2 cellular contexts compared by ENCODE assay signal in the genomic region with DNA sequence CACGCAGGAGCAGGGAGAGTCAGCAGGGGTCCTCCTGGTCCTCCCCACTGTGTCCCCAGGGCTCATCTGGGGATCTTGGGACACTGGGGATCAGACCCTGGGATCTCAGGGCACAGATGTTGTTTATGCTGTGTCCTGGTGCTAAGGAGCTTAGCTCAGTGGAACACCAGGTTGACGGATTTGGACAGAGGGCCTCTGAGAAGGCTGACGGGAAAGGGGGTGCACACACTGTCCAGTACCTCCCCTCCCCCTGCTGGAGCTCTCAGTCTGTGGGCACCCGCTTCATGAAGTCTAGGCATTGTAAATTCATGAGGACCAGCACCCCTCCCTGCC.
TF ChIP-seq lines count a peak whose summit lies in the region.

No MANE protein-coding gene starts in this region.

TF ChIP-seq in SK-N-SH, 30 proteins besides CTCF, POLR2A, EP300 and RAD21 (continued from another document):
- no peak for TF ChIP-seq USF1 (IDR thresholded peaks at IDR 0.05; ENCODE audit: borderline replicate concordance, low read depth)
- TF ChIP-seq MXI1 (IDR thresholded peaks at IDR 0.05; ENCODE audit: low read depth, low read length): no peak
- TF ChIP-seq FOXM1 (IDR thresholded peaks at IDR 0.05; ENCODE audit: low read depth): no peak
- TF ChIP-seq ELF1 (IDR thresholded peaks at IDR 0.05): no peak
- no peak for TF ChIP-seq SMC3 (IDR thresholded peaks at IDR 0.05; ENCODE audit: low read depth, low read length)

TF ChIP-seq in SK-N-SH treated with all-trans-retinoic acid at 6 μM for 48 hours, 23 proteins besides CTCF, POLR2A, EP300 and RAD21 (continued from another document):
- TF ChIP-seq, protein P1, sequence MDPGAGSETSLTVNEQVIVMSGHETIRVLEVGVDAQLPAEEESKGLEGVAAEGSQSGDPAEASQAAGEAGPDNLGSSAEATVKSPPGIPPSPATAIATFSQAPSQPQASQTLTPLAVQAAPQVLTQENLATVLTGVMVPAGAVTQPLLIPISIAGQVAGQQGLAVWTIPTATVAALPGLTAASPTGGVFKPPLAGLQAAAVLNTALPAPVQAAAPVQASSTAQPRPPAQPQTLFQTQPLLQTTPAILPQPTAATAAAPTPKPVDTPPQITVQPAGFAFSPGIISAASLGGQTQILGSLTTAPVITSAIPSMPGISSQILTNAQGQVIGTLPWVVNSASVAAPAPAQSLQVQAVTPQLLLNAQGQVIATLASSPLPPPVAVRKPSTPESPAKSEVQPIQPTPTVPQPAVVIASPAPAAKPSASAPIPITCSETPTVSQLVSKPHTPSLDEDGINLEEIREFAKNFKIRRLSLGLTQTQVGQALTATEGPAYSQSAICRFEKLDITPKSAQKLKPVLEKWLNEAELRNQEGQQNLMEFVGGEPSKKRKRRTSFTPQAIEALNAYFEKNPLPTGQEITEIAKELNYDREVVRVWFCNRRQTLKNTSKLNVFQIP (CRISPR knock-in tag; IDR thresholded peaks at IDR 0.05; ENCODE audit: borderline replicate concordance, low read depth): no peak
- TF ChIP-seq ZC3H10 (CRISPR knock-in tag; IDR thresholded peaks at IDR 0.05): no peak
- TF ChIP-seq, protein P2, sequence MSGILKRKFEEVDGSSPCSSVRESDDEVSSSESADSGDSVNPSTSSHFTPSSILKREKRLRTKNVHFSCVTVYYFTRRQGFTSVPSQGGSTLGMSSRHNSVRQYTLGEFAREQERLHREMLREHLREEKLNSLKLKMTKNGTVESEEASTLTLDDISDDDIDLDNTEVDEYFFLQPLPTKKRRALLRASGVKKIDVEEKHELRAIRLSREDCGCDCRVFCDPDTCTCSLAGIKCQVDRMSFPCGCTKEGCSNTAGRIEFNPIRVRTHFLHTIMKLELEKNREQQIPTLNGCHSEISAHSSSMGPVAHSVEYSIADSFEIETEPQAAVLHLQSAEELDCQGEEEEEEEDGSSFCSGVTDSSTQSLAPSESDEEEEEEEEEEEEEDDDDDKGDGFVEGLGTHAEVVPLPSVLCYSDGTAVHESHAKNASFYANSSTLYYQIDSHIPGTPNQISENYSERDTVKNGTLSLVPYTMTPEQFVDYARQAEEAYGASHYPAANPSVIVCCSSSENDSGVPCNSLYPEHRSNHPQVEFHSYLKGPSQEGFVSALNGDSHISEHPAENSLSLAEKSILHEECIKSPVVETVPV (CRISPR knock-in tag; IDR thresholded peaks at IDR 0.05): no peak
- no peak for TF ChIP-seq BACH2 (CRISPR knock-in tag; IDR thresholded peaks at IDR 0.05; ENCODE audit: borderline replicate concordance)
- no peak for TF ChIP-seq RARB (CRISPR knock-in tag; IDR thresholded peaks at IDR 0.05)
- TF ChIP-seq, protein P3, sequence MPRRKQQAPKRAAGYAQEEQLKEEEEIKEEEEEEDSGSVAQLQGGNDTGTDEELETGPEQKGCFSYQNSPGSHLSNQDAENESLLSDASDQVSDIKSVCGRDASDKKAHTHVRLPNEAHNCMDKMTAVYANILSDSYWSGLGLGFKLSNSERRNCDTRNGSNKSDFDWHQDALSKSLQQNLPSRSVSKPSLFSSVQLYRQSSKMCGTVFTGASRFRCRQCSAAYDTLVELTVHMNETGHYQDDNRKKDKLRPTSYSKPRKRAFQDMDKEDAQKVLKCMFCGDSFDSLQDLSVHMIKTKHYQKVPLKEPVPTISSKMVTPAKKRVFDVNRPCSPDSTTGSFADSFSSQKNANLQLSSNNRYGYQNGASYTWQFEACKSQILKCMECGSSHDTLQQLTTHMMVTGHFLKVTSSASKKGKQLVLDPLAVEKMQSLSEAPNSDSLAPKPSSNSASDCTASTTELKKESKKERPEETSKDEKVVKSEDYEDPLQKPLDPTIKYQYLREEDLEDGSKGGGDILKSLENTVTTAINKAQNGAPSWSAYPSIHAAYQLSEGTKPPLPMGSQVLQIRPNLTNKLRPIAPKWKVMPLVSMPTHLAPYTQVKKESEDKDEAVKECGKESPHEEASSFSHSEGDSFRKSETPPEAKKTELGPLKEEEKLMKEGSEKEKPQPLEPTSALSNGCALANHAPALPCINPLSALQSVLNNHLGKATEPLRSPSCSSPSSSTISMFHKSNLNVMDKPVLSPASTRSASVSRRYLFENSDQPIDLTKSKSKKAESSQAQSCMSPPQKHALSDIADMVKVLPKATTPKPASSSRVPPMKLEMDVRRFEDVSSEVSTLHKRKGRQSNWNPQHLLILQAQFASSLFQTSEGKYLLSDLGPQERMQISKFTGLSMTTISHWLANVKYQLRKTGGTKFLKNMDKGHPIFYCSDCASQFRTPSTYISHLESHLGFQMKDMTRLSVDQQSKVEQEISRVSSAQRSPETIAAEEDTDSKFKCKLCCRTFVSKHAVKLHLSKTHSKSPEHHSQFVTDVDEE (CRISPR knock-in tag; IDR thresholded peaks at IDR 0.05): no peak
- TF ChIP-seq ARNTL (CRISPR knock-in tag; IDR thresholded peaks at IDR 0.05; ENCODE audit: borderline replicate concordance, low read depth): no peak
